8 cellular contexts compared by ENCODE assay signal in genomic region chr22:24521791-24522245, GRCh38. TPM values are rescaled to one million over a fixed set of nuclear protein-coding genes. Genes with fewer than 3 reads are reported as not detected.
DNase-seq lines count a peak whose midpoint lies in the region; ATAC-seq and TF ChIP-seq lines count a peak whose summit lies in the region.

No MANE protein-coding gene starts in this region.

- H3K27ac Mint-ChIP-seq in GM23338, result no peak overlapping the region
- H3K27ac Mint-ChIP-seq in WTC11, result no peak overlapping the region; the same call in 1 of the 2 replicates
- no peak overlapping the region for H3K27ac Mint-ChIP-seq in neural crest cell (ENCODE audit: unreplicated experiment)

- CTCF ChIA-PET in WTC11 (lab: Charles Lee), result interaction anchor here (0.5 to 11.4 kb wide), 31 partner anchors 8 to 511 kb away, joined by 3 to 243 read pairs (median 4); partner anchors contain the start of genes ADORA2A, CABIN1 and GUCD1

- H3K27me3 Mint-ChIP-seq in GM23338 (ENCODE audit: insufficient read depth, low read depth, poor library complexity) (peaks cover 6% of the 10 kb centered on the region), WTC11 (ENCODE audit: low read depth) (no peaks in the 10 kb centered on the region), neural crest cell (ENCODE audit: low read depth) (peaks cover 4% of the 10 kb centered on the region)

- peak overlapping the region; percentile 31; the same call in 1 of the 2 replicates for H3K9ac ChIP-seq in BLaER1

- H3F3A ChIP-seq in GM23338 (replicated peaks; ENCODE audit: low read depth), result no peaks in the 10 kb centered on the region

- ATAC-seq in GM23338 (peak; percentile 93), WTC11 (peak; percentile 90), HG03097 (IDR thresholded peaks at IDR 0.05; ENCODE audit: low FRiP score, unreplicated experiment) (no peak)

- H3K4me3 ChIP-seq in BLaER1, result no peak overlapping the region
- H3K4me3 ChIP-seq in GM23338, result no peak overlapping the region

- H3K27ac ChIP-seq in BLaER1 (no peak overlapping the region), GM23338 (ENCODE audit: low read depth) (no peak overlapping the region), epithelial cell of prostate (no peak overlapping the region)

- no peaks in the 10 kb centered on the region for H3K9me3 ChIP-seq in BLaER1

- H3K36me3 Mint-ChIP-seq in GM23338 (ENCODE audit: low read depth), result no peaks in the 10 kb centered on the region; the same call in 2 of the 3 replicates
- no peaks in the 10 kb centered on the region for H3K36me3 Mint-ChIP-seq in WTC11
- H3K36me3 Mint-ChIP-seq in neural crest cell (ENCODE audit: low read depth), result no peaks in the 10 kb centered on the region

- H3K9me3 Mint-ChIP-seq in GM23338, result no peaks in the 10 kb centered on the region
- no peaks in the 10 kb centered on the region for H3K9me3 Mint-ChIP-seq in WTC11
- H3K9me3 Mint-ChIP-seq in neural crest cell, result no peaks in the 10 kb centered on the region

- H3K4me1 ChIP-seq in BLaER1 (peaks cover 67% of the 10 kb centered on the region), GM23338 (ENCODE audit: insufficient read depth) (peaks cover 6% of the 10 kb centered on the region; the same call in 1 of the 2 replicates)

- H3K4me3 Mint-ChIP-seq in GM23338, result no peak overlapping the region
- no peak overlapping the region; the same call in 1 of the 2 replicates for H3K4me3 Mint-ChIP-seq in WTC11
- H3K4me3 Mint-ChIP-seq in neural crest cell, result no peak overlapping the region

- H2AFZ ChIP-seq in GM23338, result peak overlapping the region; percentile 60; the same call in 1 of the 2 replicates

- H3K9me2 ChIP-seq in GM23338 (ENCODE audit: insufficient read depth), result no peaks in the 10 kb centered on the region

- H3K4me1 Mint-ChIP-seq in GM23338 (peaks cover 13% of the 10 kb centered on the region), WTC11 (peaks cover 16% of the 10 kb centered on the region), neural crest cell (peaks cover 6% of the 10 kb centered on the region)

- H3K36me3 ChIP-seq in BLaER1 (no peaks in the 10 kb centered on the region), GM23338 (ENCODE audit: insufficient read depth) (no peaks in the 10 kb centered on the region)

- H3K79me2 ChIP-seq in GM23338 (replicated peaks; ENCODE audit: insufficient read depth), result no peaks in the 10 kb centered on the region

- peak; percentile 65 to 90 for TF ChIP-seq CTCF in GM23338 (conservative IDR thresholded peaks at IDR 0.05; ENCODE audit: low read depth in 2 of 2)
- TF ChIP-seq CTCF in WTC11 (IDR thresholded peaks at IDR 0.05), result no peak
- peak; percentile 68 for TF ChIP-seq CTCF in neural crest cell (conservative IDR thresholded peaks at IDR 0.05)

- DNase-seq in GM23338 (ENCODE audit: low spot score), result peak; percentile 91
- peak; percentile 73 for DNase-seq in NCI-H2196 (lab: John Stamatoyannopoulos, UW; ENCODE audit: unreplicated experiment)
- DNase-seq in WTC11 (ENCODE audit: low spot score), result peak; percentile 61
- DNase-seq in epithelial cell of prostate (ENCODE audit: low read depth, low spot score), result peak; percentile 54
- no peak for DNase-seq in neural crest cell (ENCODE audit: low read depth, low spot score)
- DNase-seq in OCI-M2 (lab: John Stamatoyannopoulos, UW; ENCODE audit: unreplicated experiment), result no peak

- H3K4me2 ChIP-seq in BLaER1 (peak overlapping the region; percentile 35), GM23338 (no peak overlapping the region)

- H3K27me3 ChIP-seq in BLaER1 (no peaks in the 10 kb centered on the region), GM23338 (ENCODE audit: insufficient read depth) (no peaks in the 10 kb centered on the region)

- POLR2A ChIA-PET in WTC11 (lab: Charles Lee), result interaction anchor here (1.1 to 1.4 kb wide), 2 partner anchors 14 to 100 kb away, joined by 3 to 5 read pairs; no protein-coding TSS in a partner anchor

- H4K20me1 ChIP-seq in BLaER1 (0 out of 2 replicates have a peak, but pooled peaks cover 9% of the 10 kb centered on the region), GM23338 (replicated peaks; ENCODE audit: insufficient read depth) (no peaks in the 10 kb centered on the region)

TF ChIP-seq in GM23338, 12 proteins besides CTCF, POLR2A, EP300 and RAD21:
- no peak for TF ChIP-seq EZH2phosphoT487 (IDR thresholded peaks at IDR 0.05; ENCODE audit: unreplicated experiment)
- TF ChIP-seq NANOG (IDR thresholded peaks at IDR 0.05; ENCODE audit: borderline replicate concordance), result peak; percentile 33; the same call in 1 of the 2 replicates

TF ChIP-seq in WTC11, 78 proteins besides CTCF, POLR2A, EP300 and RAD21 (continues in another document):
- TF ChIP-seq ZNF121 (CRISPR knock-in tag; IDR thresholded peaks at IDR 0.05) (0 out of 2 replicates have a peak, but pooled peaks have one; percentile 46), ZNF219 (CRISPR knock-in tag; IDR thresholded peaks at IDR 0.05; ENCODE audit: borderline replicate concordance) (no peak), ZNF232 (CRISPR knock-in tag; IDR thresholded peaks at IDR 0.05) (no peak), JUN (CRISPR knock-in tag; IDR thresholded peaks at IDR 0.05) (no peak), NFATC4 (CRISPR knock-in tag; IDR thresholded peaks at IDR 0.05) (no peak), ELF4 (CRISPR knock-in tag; IDR thresholded peaks at IDR 0.05; ENCODE audit: low read depth) (no peak), ZNF416 (CRISPR knock-in tag; IDR thresholded peaks at IDR 0.05) (no peak), CREM (CRISPR knock-in tag; IDR thresholded peaks at IDR 0.05) (no peak), FOXK1 (CRISPR knock-in tag; IDR thresholded peaks at IDR 0.05) (no peak), CBFB (CRISPR knock-in tag; IDR thresholded peaks at IDR 0.05; ENCODE audit: low read depth) (no peak), HMGA2 (CRISPR knock-in tag; IDR thresholded peaks at IDR 0.05) (no peak)
- TF ChIP-seq, protein P1, sequence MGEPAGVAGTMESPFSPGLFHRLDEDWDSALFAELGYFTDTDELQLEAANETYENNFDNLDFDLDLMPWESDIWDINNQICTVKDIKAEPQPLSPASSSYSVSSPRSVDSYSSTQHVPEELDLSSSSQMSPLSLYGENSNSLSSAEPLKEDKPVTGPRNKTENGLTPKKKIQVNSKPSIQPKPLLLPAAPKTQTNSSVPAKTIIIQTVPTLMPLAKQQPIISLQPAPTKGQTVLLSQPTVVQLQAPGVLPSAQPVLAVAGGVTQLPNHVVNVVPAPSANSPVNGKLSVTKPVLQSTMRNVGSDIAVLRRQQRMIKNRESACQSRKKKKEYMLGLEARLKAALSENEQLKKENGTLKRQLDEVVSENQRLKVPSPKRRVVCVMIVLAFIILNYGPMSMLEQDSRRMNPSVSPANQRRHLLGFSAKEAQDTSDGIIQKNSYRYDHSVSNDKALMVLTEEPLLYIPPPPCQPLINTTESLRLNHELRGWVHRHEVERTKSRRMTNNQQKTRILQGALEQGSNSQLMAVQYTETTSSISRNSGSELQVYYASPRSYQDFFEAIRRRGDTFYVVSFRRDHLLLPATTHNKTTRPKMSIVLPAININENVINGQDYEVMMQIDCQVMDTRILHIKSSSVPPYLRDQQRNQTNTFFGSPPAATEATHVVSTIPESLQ (CRISPR knock-in tag; IDR thresholded peaks at IDR 0.05), result no peak
- TF ChIP-seq, protein P2, sequence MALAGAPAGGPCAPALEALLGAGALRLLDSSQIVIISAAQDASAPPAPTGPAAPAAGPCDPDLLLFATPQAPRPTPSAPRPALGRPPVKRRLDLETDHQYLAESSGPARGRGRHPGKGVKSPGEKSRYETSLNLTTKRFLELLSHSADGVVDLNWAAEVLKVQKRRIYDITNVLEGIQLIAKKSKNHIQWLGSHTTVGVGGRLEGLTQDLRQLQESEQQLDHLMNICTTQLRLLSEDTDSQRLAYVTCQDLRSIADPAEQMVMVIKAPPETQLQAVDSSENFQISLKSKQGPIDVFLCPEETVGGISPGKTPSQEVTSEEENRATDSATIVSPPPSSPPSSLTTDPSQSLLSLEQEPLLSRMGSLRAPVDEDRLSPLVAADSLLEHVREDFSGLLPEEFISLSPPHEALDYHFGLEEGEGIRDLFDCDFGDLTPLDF (CRISPR knock-in tag; IDR thresholded peaks at IDR 0.05), result no peak
- TF ChIP-seq, protein P3, sequence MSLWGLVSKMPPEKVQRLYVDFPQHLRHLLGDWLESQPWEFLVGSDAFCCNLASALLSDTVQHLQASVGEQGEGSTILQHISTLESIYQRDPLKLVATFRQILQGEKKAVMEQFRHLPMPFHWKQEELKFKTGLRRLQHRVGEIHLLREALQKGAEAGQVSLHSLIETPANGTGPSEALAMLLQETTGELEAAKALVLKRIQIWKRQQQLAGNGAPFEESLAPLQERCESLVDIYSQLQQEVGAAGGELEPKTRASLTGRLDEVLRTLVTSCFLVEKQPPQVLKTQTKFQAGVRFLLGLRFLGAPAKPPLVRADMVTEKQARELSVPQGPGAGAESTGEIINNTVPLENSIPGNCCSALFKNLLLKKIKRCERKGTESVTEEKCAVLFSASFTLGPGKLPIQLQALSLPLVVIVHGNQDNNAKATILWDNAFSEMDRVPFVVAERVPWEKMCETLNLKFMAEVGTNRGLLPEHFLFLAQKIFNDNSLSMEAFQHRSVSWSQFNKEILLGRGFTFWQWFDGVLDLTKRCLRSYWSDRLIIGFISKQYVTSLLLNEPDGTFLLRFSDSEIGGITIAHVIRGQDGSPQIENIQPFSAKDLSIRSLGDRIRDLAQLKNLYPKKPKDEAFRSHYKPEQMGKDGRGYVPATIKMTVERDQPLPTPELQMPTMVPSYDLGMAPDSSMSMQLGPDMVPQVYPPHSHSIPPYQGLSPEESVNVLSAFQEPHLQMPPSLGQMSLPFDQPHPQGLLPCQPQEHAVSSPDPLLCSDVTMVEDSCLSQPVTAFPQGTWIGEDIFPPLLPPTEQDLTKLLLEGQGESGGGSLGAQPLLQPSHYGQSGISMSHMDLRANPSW (CRISPR knock-in tag; conservative IDR thresholded peaks at IDR 0.05; ENCODE audit: low read depth), result no peak

RNA-seq across cellular contexts. Expression of gene UPB1, which starts 26.7 kb away (rescaled TPM):
- total RNA-seq in GM23338 (2014; rRNA removed; shearing (Covaris generic)), result 0.16 TPM in 1 of 2 replicates, not detected in the other
- polyA plus RNA-seq in GM23338 (2016; fragmentation: Nextera tagmentation; extraction: Ambion mirVana), result 0.13 and 0.14 TPM in 2 replicates
- total RNA-seq in WTC11 (2021) (0.09 to 0.18 TPM (median 0.09 TPM) in 3 replicates), neural crest cell (0.20 TPM in 1 of 2 replicates, not detected in the other)

RNA-seq across cellular contexts. Expression of gene GUCD1, which starts 33.1 kb away (rescaled TPM):
- total RNA-seq in GM23338 (2014; rRNA removed; shearing (Covaris generic)), result 91.1 and 106 TPM in 2 replicates
- 39.0 and 47.9 TPM in 2 replicates for polyA plus RNA-seq in GM23338 (2016; fragmentation: Nextera tagmentation; extraction: Ambion mirVana)
- total RNA-seq in WTC11 (2021) (77.0 to 105 TPM (median 86.2 TPM) in 3 replicates), neural crest cell (94.9 and 103 TPM in 2 replicates)

RNA-seq across cellular contexts. Expression of gene SNRPD3, which starts 34.0 kb away (rescaled TPM):
- 289 and 314 TPM in 2 replicates for total RNA-seq in GM23338 (2014; rRNA removed; shearing (Covaris generic))
- 340 and 375 TPM in 2 replicates for polyA plus RNA-seq in GM23338 (2016; fragmentation: Nextera tagmentation; extraction: Ambion mirVana)
- total RNA-seq in WTC11 (2021), result 186 to 198 TPM (median 194 TPM) in 3 replicates
- total RNA-seq in neural crest cell, result 151 and 159 TPM in 2 replicates

Comparison
In these comparisons a context has a peak if more than half of its experiments do, and no peak if none do; other contexts are left out.
1. DNase-seq: peak in GM23338 (single experiment), NCI-H2196 (single experiment), WTC11 (single experiment) and epithelial cell of prostate (single experiment); none in neural crest cell (single experiment) and OCI-M2 (single experiment).